In the genomic region with DNA sequence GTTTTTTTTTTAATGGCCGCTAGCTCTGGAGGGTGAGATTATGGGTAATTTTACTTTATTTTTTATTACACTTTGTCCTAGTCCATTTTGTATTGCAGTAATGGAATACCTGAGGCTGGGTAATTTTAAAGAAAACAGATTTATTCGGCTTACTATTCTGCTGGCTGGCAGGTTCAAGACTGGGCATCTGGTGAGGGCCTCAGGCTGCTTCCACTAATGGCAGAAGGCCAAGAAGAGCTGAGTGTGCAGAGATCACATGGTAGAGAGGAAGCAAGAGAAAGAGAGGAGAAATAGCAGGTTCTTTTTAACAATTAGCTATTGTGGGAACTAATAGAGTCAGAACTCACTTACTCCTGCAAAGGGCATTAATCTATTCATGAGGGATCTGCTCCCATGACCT, we compare ENCODE assay signal across 21 cellular contexts. TPM values are rescaled to one million over a fixed set of nuclear protein-coding genes. Genes with fewer than 3 reads are reported as not detected.
DNase-seq lines count a peak whose midpoint lies in the region; ATAC-seq, FAIRE-seq and TF ChIP-seq lines count a peak whose summit lies in the region.
"Had no signal": no experiment of that assay in that cellular context is flagged by ENCODE, and none has a peak within 500 bp of the region (broad histone marks: within the 10 kb centered on the region; RNA-seq: fewer than 3 reads in every experiment).

No MANE protein-coding gene starts in this region.

- no TSS peak for BruUV-seq in K562 (replicated peaks; lab: Mats Ljungman, UMichigan)

- H3K9me1 ChIP-seq in K562 (ENCODE audit: control insufficient read depth, insufficient read depth, low read length), result no peaks in the 10 kb centered on the region

- peaks cover 4% of the 10 kb centered on the region for H3K9me3 ChIP-seq in K562 (replicated peaks; ENCODE audit: control insufficient read depth, insufficient read depth, low read depth, low read length)
- H3K9me3 ChIP-seq: A549, HAP-1 had no signal

- no peak overlapping the region for H3K27ac ChIP-seq in K562 (ENCODE audit: extremely low read depth, low read depth, low read length)
- H3K27ac ChIP-seq: 22Rv1, A549, C4-2B, GM23248 had no signal

- H3K9me3 Mint-ChIP-seq in mesothelial cell of epicardium (peaks cover 5% of the 10 kb centered on the region), type B pancreatic cell (peaks cover 14% of the 10 kb centered on the region)
- H3K9me3 Mint-ChIP-seq: CD4-positive, alpha-beta T cell had no signal

- H2AFZ ChIP-seq in K562 (ENCODE audit: low read depth, low read length), result no peak overlapping the region
- H2AFZ ChIP-seq: GM23248 had no signal

- H3K27me3 Mint-ChIP-seq in mesothelial cell of epicardium (ENCODE audit: low read depth) (no peaks in the 10 kb centered on the region), type B pancreatic cell (no peaks in the 10 kb centered on the region)
- H3K27me3 Mint-ChIP-seq: CD4-positive, alpha-beta T cell had no signal

- H3K4me1 ChIP-seq in K562 (replicated peaks in 1 of 2; ENCODE audit: control insufficient read depth in 2 of 2, insufficient read depth in 2 of 2, low read length in 2 of 2), result peaks cover 8 to 33% of the 10 kb centered on the region in 2 experiments; a peak in 4 of 5 replicates
- H3K4me1 ChIP-seq: A549, HAP-1 had no signal

- H3K27ac Mint-ChIP-seq in mesothelial cell of epicardium, result peak overlapping the region; percentile 59
- peak overlapping the region; percentile 32 for H3K27ac Mint-ChIP-seq in type B pancreatic cell
- H3K27ac Mint-ChIP-seq: CD4-positive, alpha-beta T cell had no signal

- H3K4me2 ChIP-seq in K562 (ENCODE audit: insufficient read depth, low read length), result no peak overlapping the region
- H3K4me2 ChIP-seq: A549 had no signal

- H3K4me1 Mint-ChIP-seq in mesothelial cell of epicardium (peaks cover 48% of the 10 kb centered on the region), type B pancreatic cell (ENCODE audit: unreplicated experiment) (peaks cover 44% of the 10 kb centered on the region)

- DNase-seq in DMS 273 (lab: John Stamatoyannopoulos, UW; ENCODE audit: unreplicated experiment) (peak; percentile 30), DMS 273 treated with DMSO at 0.1 percent for 48 hours (lab: John Stamatoyannopoulos, UW) (no peak), K562 (ENCODE audit: extremely low read depth in 1 of 4, low spot score in 3 of 4) (peak in 1 of 4 experiments; percentile 44), mesothelial cell of epicardium (ENCODE audit: low spot score in 2 of 2, unreplicated experiment in 2 of 2) (no peak), type B pancreatic cell (ENCODE audit: extremely low spot score, unreplicated experiment) (no peak), mucosa of gallbladder (ENCODE audit: low spot score) (no peak)
- no peak for DNase-seq in activated CD4-positive, alpha-beta T cell treated with anti-CD3 and anti-CD28 coated beads for 1 hour
- DNase-seq: AML-193; CD4-positive, alpha-beta T cell; DMS53; DND-41; EL; GM23248; IMR-90 had no signal

- H3K4me3 ChIP-seq in K562, result no peak overlapping the region
- H3K4me3 ChIP-seq: A549, GM12878, GM23248, HAP-1 had no signal

- no peak for TF ChIP-seq POLR2A in K562 (conservative IDR thresholded peaks at IDR 0.05)

- TF ChIP-seq RAD21 in K562 (CRISPR knock-in tag; conservative IDR thresholded peaks at IDR 0.05 in 1 of 2, IDR thresholded peaks at IDR 0.05 in 1 of 2), result no peak

- in situ Hi-C loops in K562 (cut with MboI), result no loop called here

- no peak overlapping the region for H3K4me3 Mint-ChIP-seq in mesothelial cell of epicardium
- no peak overlapping the region for H3K4me3 Mint-ChIP-seq in type B pancreatic cell
- H3K4me3 Mint-ChIP-seq: CD4-positive, alpha-beta T cell had no signal

- no peaks in the 10 kb centered on the region for H4K20me1 ChIP-seq in K562 (replicated peaks; ENCODE audit: control insufficient read depth, insufficient read depth, low read length)

- H3K36me3 Mint-ChIP-seq in mesothelial cell of epicardium (no peaks in the 10 kb centered on the region), type B pancreatic cell (peaks cover 8% of the 10 kb centered on the region)

- TF ChIP-seq CTCF in K562 (IDR thresholded peaks at IDR 0.05 in 2 of 3, conservative IDR thresholded peaks at IDR 0.05 in 1 of 3; ENCODE audit: insufficient read depth in 2 of 3, low read depth in 1 of 3, low read length in 3 of 3) (no peak), mesothelial cell of epicardium (IDR thresholded peaks at IDR 0.05; ENCODE audit: unreplicated experiment) (no peak), type B pancreatic cell (conservative IDR thresholded peaks at IDR 0.05) (no peak)

- TF ChIP-seq EP300 in K562 (IDR thresholded peaks at IDR 0.05; ENCODE audit: low read length), result no peak

- no peaks in the 10 kb centered on the region for H3K36me3 ChIP-seq in K562 (ENCODE audit: control insufficient read depth, insufficient read depth, low read length)
- H3K36me3 ChIP-seq: HAP-1 had no signal

- no peaks in the 10 kb centered on the region for H3K79me2 ChIP-seq in K562 (ENCODE audit: control insufficient read depth, insufficient read depth, low read length)

- no peak overlapping the region for H3K9ac ChIP-seq in K562 (ENCODE audit: insufficient read depth in 1 of 2, low read depth in 2 of 2, low read length in 2 of 2)
- H3K9ac ChIP-seq: GM23248 had no signal

- POLR2A ChIA-PET in K562 (lab: Yijun Ruan, JAX), result interaction anchor here (0.6 to 0.7 kb wide), 2 partner anchors 15 to 716 kb away, joined by 3 read pairs; no protein-coding TSS in a partner anchor

- intact Hi-C loops in K562 (cut with micrococcal nuclease), result no loop called here

- H3K27me3 ChIP-seq in K562 (ENCODE audit: control insufficient read depth in 2 of 2, insufficient read depth in 2 of 2, low read length in 2 of 2), result no peaks in the 10 kb centered on the region

- CTCF ChIA-PET in K562 (lab: Yijun Ruan, JAX; ENCODE audit: low intra/inter-chr PET ratio), result no interaction called here

- peak; percentile 23 for FAIRE-seq in K562 (lab: Jason Lieb, UNC)
- FAIRE-seq: A549, GM12878, HTR-8/SVneo had no signal

- ATAC-seq in K562 (no peak), HG03196 (IDR thresholded peaks at IDR 0.05; ENCODE audit: unreplicated experiment) (no peak)
- ATAC-seq: A549, GM12878 had no signal

- 85% methylated on average over 2 of the region's 2 CpGs for WGBS in K562 (ENCODE audit: insufficient coverage, low coverage, missing lambda C conversion rate)

TF ChIP-seq in K562, 482 proteins besides CTCF, POLR2A, EP300 and RAD21 (continues in another document):
- TF ChIP-seq, protein P1, sequence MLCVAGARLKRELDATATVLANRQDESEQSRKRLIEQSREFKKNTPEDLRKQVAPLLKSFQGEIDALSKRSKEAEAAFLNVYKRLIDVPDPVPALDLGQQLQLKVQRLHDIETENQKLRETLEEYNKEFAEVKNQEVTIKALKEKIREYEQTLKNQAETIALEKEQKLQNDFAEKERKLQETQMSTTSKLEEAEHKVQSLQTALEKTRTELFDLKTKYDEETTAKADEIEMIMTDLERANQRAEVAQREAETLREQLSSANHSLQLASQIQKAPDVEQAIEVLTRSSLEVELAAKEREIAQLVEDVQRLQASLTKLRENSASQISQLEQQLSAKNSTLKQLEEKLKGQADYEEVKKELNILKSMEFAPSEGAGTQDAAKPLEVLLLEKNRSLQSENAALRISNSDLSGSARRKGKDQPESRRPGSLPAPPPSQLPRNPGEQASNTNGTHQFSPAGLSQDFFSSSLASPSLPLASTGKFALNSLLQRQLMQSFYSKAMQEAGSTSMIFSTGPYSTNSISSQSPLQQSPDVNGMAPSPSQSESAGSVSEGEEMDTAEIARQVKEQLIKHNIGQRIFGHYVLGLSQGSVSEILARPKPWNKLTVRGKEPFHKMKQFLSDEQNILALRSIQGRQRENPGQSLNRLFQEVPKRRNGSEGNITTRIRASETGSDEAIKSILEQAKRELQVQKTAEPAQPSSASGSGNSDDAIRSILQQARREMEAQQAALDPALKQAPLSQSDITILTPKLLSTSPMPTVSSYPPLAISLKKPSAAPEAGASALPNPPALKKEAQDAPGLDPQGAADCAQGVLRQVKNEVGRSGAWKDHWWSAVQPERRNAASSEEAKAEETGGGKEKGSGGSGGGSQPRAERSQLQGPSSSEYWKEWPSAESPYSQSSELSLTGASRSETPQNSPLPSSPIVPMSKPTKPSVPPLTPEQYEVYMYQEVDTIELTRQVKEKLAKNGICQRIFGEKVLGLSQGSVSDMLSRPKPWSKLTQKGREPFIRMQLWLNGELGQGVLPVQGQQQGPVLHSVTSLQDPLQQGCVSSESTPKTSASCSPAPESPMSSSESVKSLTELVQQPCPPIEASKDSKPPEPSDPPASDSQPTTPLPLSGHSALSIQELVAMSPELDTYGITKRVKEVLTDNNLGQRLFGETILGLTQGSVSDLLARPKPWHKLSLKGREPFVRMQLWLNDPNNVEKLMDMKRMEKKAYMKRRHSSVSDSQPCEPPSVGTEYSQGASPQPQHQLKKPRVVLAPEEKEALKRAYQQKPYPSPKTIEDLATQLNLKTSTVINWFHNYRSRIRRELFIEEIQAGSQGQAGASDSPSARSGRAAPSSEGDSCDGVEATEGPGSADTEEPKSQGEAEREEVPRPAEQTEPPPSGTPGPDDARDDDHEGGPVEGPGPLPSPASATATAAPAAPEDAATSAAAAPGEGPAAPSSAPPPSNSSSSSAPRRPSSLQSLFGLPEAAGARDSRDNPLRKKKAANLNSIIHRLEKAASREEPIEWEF (CRISPR knock-in tag; IDR thresholded peaks at IDR 0.05), result 0 out of 2 replicates have a peak, but pooled peaks have one; percentile 2
- peak; percentile 82 for TF ChIP-seq NFIC (IDR thresholded peaks at IDR 0.05)

RNA-seq across cellular contexts. Expression of a gene that starts 52.4 kb away (rescaled TPM):
- 3.6 and 12.9 TPM in 2 replicates for total RNA-seq in K562 (2011; cell fraction: chromatin; rRNA removed; ENCODE audit: low replicate concordance)
- total RNA-seq in K562 (2011; cell fraction: nucleolus; rRNA removed), result 1.3 and 3.6 TPM in 2 replicates
- 4.0 and 8.0 TPM in 2 replicates for total RNA-seq in K562 (2011; cell fraction: nucleoplasm; rRNA removed)
- 3.3 and 5.9 TPM in 2 replicates for total RNA-seq in K562 (2014; rRNA removed)
- 5.2 and 5.6 TPM in 2 replicates for total RNA-seq in K562 (2014; rRNA removed; fragmentation: Illumina TruSeq; extraction: Trizol)
- 5.0 and 5.2 TPM in 2 replicates for total RNA-seq in K562 (2015; rRNA removed; fragmentation: Illumina TruSeq; extraction: Trizol)
- total RNA-seq in K562 (2021), result 5.2 and 6.1 TPM in 2 replicates
- 2.4 and 3.8 TPM in 2 replicates for polyA plus RNA-seq in K562 (2011; rRNA removed)
- 0.43 and 1.1 TPM in 2 replicates for polyA plus RNA-seq in K562 (2011; cell fraction: cytosol; rRNA removed)
- 2.5 and 2.6 TPM in 2 replicates for polyA plus RNA-seq in K562 (2011; cell fraction: nucleus; rRNA removed)
- 2.9 and 6.2 TPM in 2 replicates for polyA plus RNA-seq in K562 (2012)
- 3.6 and 5.0 TPM in 2 replicates for polyA plus RNA-seq in K562 (2014; fragmentation: Illumina TruSeq; extraction: Trizol)
- polyA plus RNA-seq in K562 (2014; fragmentation: Nextera tagmentation; extraction: Ambion mirVana), result 1 to 10 TPM in 1 of 2 experiments, under 1 TPM in 1; 0.93 to 2.6 TPM
- polyA plus RNA-seq in K562 (2014; rRNA removed), result 3.0 and 4.8 TPM in 2 replicates
- polyA minus RNA-seq in K562 (2011; rRNA and poly(A)+ RNA removed), result 5.0 and 5.8 TPM in 2 replicates
- polyA minus RNA-seq in K562 (2011; cell fraction: cytosol; rRNA and poly(A)+ RNA removed), result 1.5 TPM in 2 replicates
- 2.3 and 4.6 TPM in 2 replicates for polyA minus RNA-seq in K562 (2011; cell fraction: nucleus; rRNA and poly(A)+ RNA removed)
- total RNA-seq in mesothelial cell of epicardium, result 153 to 161 TPM (median 159 TPM) in 3 replicates
- total RNA-seq in type B pancreatic cell (ENCODE audit: low replicate concordance), result 17.6 and 104 TPM in 2 replicates
- total RNA-seq in mucosa of gallbladder, result 11.2 TPM
- total RNA-seq: CD4-positive, alpha-beta T cell; GM12878; GM23248 had no signal
- polyA plus RNA-seq: GM12878 had no signal
